8 cellular contexts compared by ENCODE assay signal in the genomic region with DNA sequence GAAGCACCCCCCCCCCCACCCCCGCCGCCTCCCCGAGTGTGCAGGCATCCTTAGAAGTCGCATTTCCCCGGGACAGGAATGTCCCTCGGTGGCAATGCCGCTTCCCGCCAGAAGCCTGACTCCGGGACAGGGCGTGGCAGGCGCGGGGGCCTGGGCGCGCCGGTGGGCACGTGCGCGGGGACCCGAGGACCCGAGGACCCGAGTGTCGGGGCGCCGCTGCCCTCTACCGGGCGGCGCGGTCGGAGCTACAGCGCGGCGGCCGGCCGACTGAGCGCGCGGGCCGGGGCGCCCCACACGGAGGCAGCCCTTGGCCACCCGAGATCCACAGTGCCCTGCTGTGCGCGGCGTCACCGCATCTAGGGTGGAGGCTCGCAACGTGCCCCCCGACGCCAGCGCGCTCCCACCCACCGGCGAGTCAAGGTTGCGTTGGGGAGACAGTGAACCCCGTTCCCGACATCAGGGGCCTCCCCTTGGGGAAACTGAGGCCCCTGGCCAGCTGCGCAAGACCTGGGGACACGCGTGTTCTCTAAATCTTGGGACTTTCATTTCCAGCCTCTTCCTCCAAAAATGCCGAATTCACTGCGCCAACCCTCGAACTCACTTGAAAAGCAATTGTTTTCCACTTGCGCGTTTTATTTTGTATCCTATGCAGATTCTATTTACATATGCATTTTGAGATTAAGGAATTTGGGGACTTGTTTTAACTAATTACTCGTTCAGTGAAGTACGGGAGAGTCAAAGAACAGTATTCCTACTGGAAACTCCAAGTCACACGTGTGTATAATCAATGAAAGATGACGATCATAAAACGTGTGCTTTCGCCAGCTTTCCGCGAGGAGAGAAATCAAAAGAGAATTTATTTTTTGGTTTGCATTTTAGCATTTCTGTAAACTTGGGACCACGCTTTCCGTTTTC. TPM values are rescaled to one million over a fixed set of nuclear protein-coding genes. Genes with fewer than 3 reads are reported as not detected.
A peak's percentile ranks its signal among the peaks of the same experiment; 100 is the strongest.
DNase-seq lines count a peak whose midpoint lies in the region; ATAC-seq lines count a peak whose summit lies in the region.

No MANE protein-coding gene starts in this region.

- POLR2A ChIA-PET in T-cell (lab: Charles Lee) = no interaction called here

- peak overlapping the region; percentile 4 to 40 for H3K27ac Mint-ChIP-seq in T-cell

- no peaks in the 10 kb centered on the region for H3K36me3 Mint-ChIP-seq in T-cell

- DNase-seq in NCI-H146 (lab: John Stamatoyannopoulos, UW) (peak; percentile 51), NCI-H146 treated with DMSO at 0.1 percent for 48 hours (lab: John Stamatoyannopoulos, UW; ENCODE audit: unreplicated experiment) (no peak), KBM-7 (peak; percentile 73), T-cell (peak in 24 of 34 experiments; percentile 16 to 58 (median 40)), astrocyte of the hippocampus (ENCODE audit: low read depth, low spot score) (peak; percentile 77), hippocampal formation (lab: John Stamatoyannopoulos, UW) (peak; percentile 15 to 43), retina (peak; percentile 72)

- H3K9me3 Mint-ChIP-seq in T-cell = no peaks in the 10 kb centered on the region

- in situ Hi-C loops in KBM-7 (cut with MboI; ENCODE audit: low pct_unique_long_range_greater_than_20kb, low sequenced_read_pairs) = no loop called here

- H3K4me1 Mint-ChIP-seq in T-cell = peaks cover 19 to 23% (median 21%) of the 10 kb centered on the region in 3 donors

- peak overlapping the region; percentile 82 to 92 (median 84) for H3K4me3 Mint-ChIP-seq in T-cell

- CTCF ChIA-PET in T-cell (lab: Charles Lee) = interaction anchor here in 1 of 2 donors (1.0 to 1.1 kb wide), 2 partner anchors 9 to 71 kb away, joined by 4 to 5 read pairs; no protein-coding TSS in a partner anchor

- peak; percentile 47 to 57 (median 52) for ATAC-seq in T-cell (replicated peaks in 1 of 4)
- no peak for ATAC-seq in HG03469 (IDR thresholded peaks at IDR 0.05; ENCODE audit: unreplicated experiment)

- peaks cover 4% of the 10 kb centered on the region in 2 donors for H3K27me3 Mint-ChIP-seq in T-cell

RNA-seq across cellular contexts. Expression of gene CUX1, which starts 3.1 kb away (rescaled TPM):
- total RNA-seq in T-cell = 10 to 100 TPM; 36.9 to 50.2 (median 42.8) TPM
